In the genomic region with DNA sequence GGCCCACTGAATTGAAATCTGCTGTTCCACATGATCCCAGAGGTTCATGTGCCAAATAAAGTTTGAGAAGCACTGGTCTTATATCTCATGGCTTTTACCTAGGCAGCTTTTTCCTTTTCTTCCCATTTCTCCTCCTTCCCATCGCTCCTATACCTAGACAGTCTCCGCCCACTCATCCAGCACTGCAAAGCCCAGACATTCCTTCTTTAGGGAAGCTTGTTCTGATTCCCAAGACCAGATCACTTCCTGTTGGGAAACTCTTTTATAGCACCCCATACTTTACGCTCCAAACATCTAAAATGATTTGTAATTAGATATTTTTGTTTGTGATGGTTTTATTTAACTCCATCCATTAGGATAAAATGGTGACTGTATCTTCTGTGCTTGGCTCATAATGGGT, we compare ENCODE assay signal across 1 cellular context.
TF ChIP-seq lines count a peak whose summit lies in the region.

No MANE protein-coding gene starts in this region.

TF ChIP-seq in SK-N-SH, 30 proteins besides CTCF, POLR2A, EP300 and RAD21 (continued from another document):
- TF ChIP-seq REST (IDR thresholded peaks at IDR 0.05; ENCODE audit: low read depth, low read length) (no peak), POLR2AphosphoS5 (IDR thresholded peaks at IDR 0.05; ENCODE audit: low read depth, low read length) (no peak), NFIC (IDR thresholded peaks at IDR 0.05; ENCODE audit: borderline replicate concordance) (no peak), YY1 (IDR thresholded peaks at IDR 0.05; ENCODE audit: low read depth) (no peak), NRF1 (IDR thresholded peaks at IDR 0.05; ENCODE audit: low read depth, low read length) (no peak), FOXM1 (IDR thresholded peaks at IDR 0.05; ENCODE audit: low read depth) (no peak), RXRA (IDR thresholded peaks at IDR 0.05; ENCODE audit: borderline replicate concordance, low read depth) (no peak), IRF3 (IDR thresholded peaks at IDR 0.05; ENCODE audit: low read depth, low read length) (no peak), JUND (IDR thresholded peaks at IDR 0.05) (no peak), MXI1 (IDR thresholded peaks at IDR 0.05; ENCODE audit: low read depth, low read length) (no peak), MEF2A (IDR thresholded peaks at IDR 0.05; ENCODE audit: borderline replicate concordance, low read depth) (no peak), RFX5 (IDR thresholded peaks at IDR 0.05; ENCODE audit: low read length) (no peak), SIN3A (IDR thresholded peaks at IDR 0.05; ENCODE audit: borderline replicate concordance, low read depth, low read length) (no peak), FOSL2 (IDR thresholded peaks at IDR 0.05; ENCODE audit: borderline replicate concordance, low read depth) (no peak), CHD2 (IDR thresholded peaks at IDR 0.05; ENCODE audit: low read length, partially characterized antibody) (no peak)
- TF ChIP-seq, protein P1, sequence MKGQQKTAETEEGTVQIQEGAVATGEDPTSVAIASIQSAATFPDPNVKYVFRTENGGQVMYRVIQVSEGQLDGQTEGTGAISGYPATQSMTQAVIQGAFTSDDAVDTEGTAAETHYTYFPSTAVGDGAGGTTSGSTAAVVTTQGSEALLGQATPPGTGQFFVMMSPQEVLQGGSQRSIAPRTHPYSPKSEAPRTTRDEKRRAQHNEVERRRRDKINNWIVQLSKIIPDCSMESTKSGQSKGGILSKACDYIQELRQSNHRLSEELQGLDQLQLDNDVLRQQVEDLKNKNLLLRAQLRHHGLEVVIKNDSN (IDR thresholded peaks at IDR 0.05; ENCODE audit: borderline replicate concordance, low read depth) = no peak
